20 cellular contexts compared by ENCODE assay signal in the genomic region with DNA sequence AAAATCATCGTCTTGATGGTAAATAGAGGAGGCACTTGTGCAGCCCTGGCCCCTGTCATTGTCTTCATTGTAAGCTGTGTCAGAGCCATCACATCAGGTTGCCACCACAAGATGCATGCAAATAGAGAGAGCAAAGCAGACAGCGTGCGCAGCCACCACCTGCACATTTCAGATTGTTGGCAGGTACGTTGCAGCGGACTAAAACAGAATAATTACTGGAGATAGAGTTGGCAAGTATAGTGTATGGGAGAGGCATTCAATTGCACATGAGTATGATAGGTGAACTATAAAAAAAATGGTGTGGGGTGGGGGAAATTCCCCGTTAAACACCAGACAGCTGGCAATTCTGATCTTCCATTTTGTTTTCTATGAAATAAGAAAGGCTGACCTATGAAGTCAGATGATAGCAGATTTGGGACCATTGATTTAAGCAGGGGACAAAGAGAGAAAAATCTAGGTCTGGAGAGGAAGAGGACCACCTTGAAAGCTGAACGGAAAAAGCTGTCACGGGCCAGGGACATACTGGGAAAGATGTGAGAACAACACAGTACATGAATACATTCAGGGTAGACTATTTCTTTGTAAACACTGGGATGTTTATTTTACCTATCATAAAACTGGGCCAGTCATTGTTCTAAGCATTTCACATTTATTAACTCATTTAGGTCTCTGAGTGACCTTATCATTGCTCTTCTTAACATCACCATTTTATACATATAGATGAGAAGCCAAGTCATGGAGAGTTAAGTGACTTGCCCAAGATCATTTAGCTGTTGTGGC.
A peak's percentile ranks its signal among the peaks of the same experiment; 100 is the strongest.
DNase-seq lines count a peak whose midpoint lies in the region; TF ChIP-seq lines count a peak whose summit lies in the region.
"Had no signal": no experiment of that assay in that cellular context is flagged by ENCODE, and none has a peak within 500 bp of the region (broad histone marks: within the 10 kb centered on the region; RNA-seq: fewer than 3 reads in every experiment).

No MANE protein-coding gene starts in this region.

- intact Hi-C loops in colonic mucosa (cut with DNase I) = no loop called here

- no peaks in the 10 kb centered on the region for H3K36me3 ChIP-seq in colonic mucosa

- no peaks in the 10 kb centered on the region for H3K4me1 ChIP-seq in colonic mucosa

- H3K27ac ChIP-seq in colonic mucosa = peak overlapping the region; percentile 11

- DNase-seq in COR-L47 (lab: John Stamatoyannopoulos, UW) = peak; percentile 50
- DNase-seq in NCI-H1105 treated with DMSO at 0.1 percent for 48 hours (lab: John Stamatoyannopoulos, UW) = peak; percentile 79
- peak; percentile 58 for DNase-seq in NCI-H69 (lab: John Stamatoyannopoulos, UW)
- peak; percentile 32 for DNase-seq in colonic mucosa
- DNase-seq in osteocyte (ENCODE audit: extremely low spot score, unreplicated experiment) = no peak
- no peak for DNase-seq in activated CD4-positive, CD25-positive, alpha-beta regulatory T cell (lab: John Stamatoyannopoulos, UW)
- no peak for DNase-seq in T-helper 1 cell
- DNase-seq in activated gamma-delta T cell treated with Interleukin-2 at 50 U/mL for 16 hours = no peak
- DNase-seq: CD8-positive, alpha-beta T cell; DND-41; H7; HFFc6; KG1; NCI-H146; NCI-H2029 treated with DMSO at 0.1 percent for 48 hours; NCI-H524; RPMI8226; SHP77 treated with DMSO at 0.1 percent for 48 hours; SK-N-SH; T-cell had no signal

- H3K4me3 ChIP-seq in colonic mucosa = no peak overlapping the region

- H3K36me3 Mint-ChIP-seq in osteocyte (ENCODE audit: unreplicated experiment) = no peaks in the 10 kb centered on the region
- H3K36me3 Mint-ChIP-seq: CD8-positive, alpha-beta T cell; T-cell had no signal

- no peaks in the 10 kb centered on the region for H3K27me3 Mint-ChIP-seq in osteocyte (ENCODE audit: unreplicated experiment)

- H3K4me3 Mint-ChIP-seq in osteocyte (ENCODE audit: unreplicated experiment) = no peak overlapping the region
- H3K4me3 Mint-ChIP-seq: CD8-positive, alpha-beta T cell; HFFc6; T-cell had no signal

- no peak for TF ChIP-seq CTCF in colonic mucosa (IDR thresholded peaks at IDR 0.05)
- no peak for TF ChIP-seq CTCF in osteocyte (IDR thresholded peaks at IDR 0.05)

- peaks cover 18% of the 10 kb centered on the region for H3K9me3 Mint-ChIP-seq in osteocyte (ENCODE audit: unreplicated experiment)
- H3K9me3 Mint-ChIP-seq: CD8-positive, alpha-beta T cell; T-cell had no signal

- no peaks in the 10 kb centered on the region for H3K9me3 ChIP-seq in colonic mucosa
- H3K9me3 ChIP-seq: SK-N-SH had no signal

- H3K4me1 Mint-ChIP-seq in osteocyte (ENCODE audit: unreplicated experiment) = no peaks in the 10 kb centered on the region
- H3K4me1 Mint-ChIP-seq: T-cell had no signal

- no peak overlapping the region for H3K27ac Mint-ChIP-seq in osteocyte (ENCODE audit: unreplicated experiment)
- H3K27ac Mint-ChIP-seq: CD8-positive, alpha-beta T cell; HFFc6; T-cell had no signal

- no peak overlapping the region for H3K9ac ChIP-seq in colonic mucosa (ENCODE audit: low read depth in 2 of 2, low read length in 2 of 2)
- H3K9ac ChIP-seq: SK-N-SH had no signal

- no peaks in the 10 kb centered on the region for H3K27me3 ChIP-seq in colonic mucosa

Comparison
In these comparisons a context has a peak if more than half of its experiments do, and no peak if none do; other contexts are left out.
1. DNase-seq: peak in COR-L47 (single experiment), NCI-H1105 treated with DMSO at 0.1 percent for 48 hours (single experiment), NCI-H69 (single experiment) and colonic mucosa (single experiment); none in osteocyte (single experiment), activated CD4-positive, CD25-positive, alpha-beta regulatory T cell (0 of 4), T-helper 1 cell (0 of 5) and activated gamma-delta T cell treated with Interleukin-2 at 50 U/mL for 16 hours (single experiment).